Comparison of ENCODE assay signal across 1 cellular context in genomic region chr17:1515640-1516402, GRCh38.
TF ChIP-seq lines count a peak whose summit lies in the region.

No MANE protein-coding gene starts in this region.

TF ChIP-seq in HEK293, 187 proteins besides CTCF, POLR2A, EP300 and RAD21 (continued from another document and continues in another):
- no peak for TF ChIP-seq ELK4 (IDR thresholded peaks at IDR 0.05; ENCODE audit: borderline replicate concordance, low read depth, low read length)
- TF ChIP-seq ZSCAN18 (tag by site-specific recombination; IDR thresholded peaks at IDR 0.05): no peak
- TF ChIP-seq ZNF600 (tag by site-specific recombination; IDR thresholded peaks at IDR 0.05): 0 out of 2 replicates have a peak, but pooled peaks have one; percentile 20
- no peak for TF ChIP-seq ZNF76 (tag by site-specific recombination; IDR thresholded peaks at IDR 0.05; ENCODE audit: borderline replicate concordance, low read depth)
- no peak for TF ChIP-seq SP2 (tag by site-specific recombination; IDR thresholded peaks at IDR 0.05)
- TF ChIP-seq ZNF596 (tag by site-specific recombination; IDR thresholded peaks at IDR 0.05): no peak
- TF ChIP-seq ZNF747 (tag by site-specific recombination; IDR thresholded peaks at IDR 0.05): no peak
- TF ChIP-seq ZNF660 (tag by site-specific recombination; IDR thresholded peaks at IDR 0.05): 0 out of 2 replicates have a peak, but pooled peaks have one; percentile 23
- TF ChIP-seq ZNF112 (tag by site-specific recombination; IDR thresholded peaks at IDR 0.05): no peak
- peak; percentile 53 for TF ChIP-seq ZNF335 (tag by site-specific recombination; conservative IDR thresholded peaks at IDR 0.05)
- peak; percentile 57 for TF ChIP-seq ZSCAN30 (tag by site-specific recombination; IDR thresholded peaks at IDR 0.05)
- no peak for TF ChIP-seq ZNF549 (tag by site-specific recombination; IDR thresholded peaks at IDR 0.05)
- no peak for TF ChIP-seq HOXC10 (CRISPR knock-in tag; IDR thresholded peaks at IDR 0.05)
- TF ChIP-seq ZNF10 (tag by site-specific recombination; IDR thresholded peaks at IDR 0.05): 0 out of 2 replicates have a peak, but pooled peaks have one; percentile 32
- TF ChIP-seq EGR2 (tag by site-specific recombination; IDR thresholded peaks at IDR 0.05; ENCODE audit: low read depth): 0 out of 2 replicates have a peak, but pooled peaks have one; percentile 20
- no peak for TF ChIP-seq ZNF202 (tag by site-specific recombination; IDR thresholded peaks at IDR 0.05; ENCODE audit: borderline replicate concordance)
- no peak for TF ChIP-seq ZNF776 (tag by site-specific recombination; IDR thresholded peaks at IDR 0.05; ENCODE audit: borderline replicate concordance)
- TF ChIP-seq ZNF248 (tag by site-specific recombination; IDR thresholded peaks at IDR 0.05): no peak
- 0 out of 2 replicates have a peak, but pooled peaks have one; percentile 30 for TF ChIP-seq ZNF777 (tag by site-specific recombination; IDR thresholded peaks at IDR 0.05; ENCODE audit: borderline replicate concordance)
- TF ChIP-seq SETDB1 (IDR thresholded peaks at IDR 0.05; ENCODE audit: insufficient read length, low read length): no peak
- no peak for TF ChIP-seq GLIS2 (tag by site-specific recombination; IDR thresholded peaks at IDR 0.05)
- peak; percentile 67 for TF ChIP-seq ZFHX2 (tag by site-specific recombination; conservative IDR thresholded peaks at IDR 0.05)
- no peak for TF ChIP-seq ZNF48 (tag by site-specific recombination; IDR thresholded peaks at IDR 0.05)
- no peak for TF ChIP-seq ZNF513 (tag by site-specific recombination; IDR thresholded peaks at IDR 0.05)
- no peak for TF ChIP-seq ZNF394 (tag by site-specific recombination; IDR thresholded peaks at IDR 0.05; ENCODE audit: borderline replicate concordance)
- no peak for TF ChIP-seq ZNF423 (tag by site-specific recombination; IDR thresholded peaks at IDR 0.05)
- no peak for TF ChIP-seq ZNF433 (tag by site-specific recombination; IDR thresholded peaks at IDR 0.05; ENCODE audit: low read depth)
- no peak for TF ChIP-seq ZFP3 (tag by site-specific recombination; IDR thresholded peaks at IDR 0.05; ENCODE audit: low read depth)
- TF ChIP-seq ZNF18 (tag by site-specific recombination; IDR thresholded peaks at IDR 0.05): no peak; the same call in 1 of the 2 replicates
- no peak for TF ChIP-seq PBX3 (CRISPR knock-in tag; IDR thresholded peaks at IDR 0.05)
- TF ChIP-seq ZNF140 (tag by site-specific recombination; IDR thresholded peaks at IDR 0.05): no peak
- TF ChIP-seq ZNF488 (tag by site-specific recombination; IDR thresholded peaks at IDR 0.05): no peak
- TF ChIP-seq ZNF571 (tag by site-specific recombination; IDR thresholded peaks at IDR 0.05): no peak
- TF ChIP-seq ZBTB17 (tag by site-specific recombination; IDR thresholded peaks at IDR 0.05): peak; percentile 46
- TF ChIP-seq ZSCAN5A (tag by site-specific recombination; IDR thresholded peaks at IDR 0.05): no peak
- TF ChIP-seq ZFP41 (tag by site-specific recombination; IDR thresholded peaks at IDR 0.05; ENCODE audit: borderline replicate concordance): no peak
- TF ChIP-seq ZNF792 (tag by site-specific recombination; IDR thresholded peaks at IDR 0.05): no peak
- no peak for TF ChIP-seq OVOL3 (tag by site-specific recombination; IDR thresholded peaks at IDR 0.05)
- no peak for TF ChIP-seq ZNF518A (tag by site-specific recombination; conservative IDR thresholded peaks at IDR 0.05; ENCODE audit: low read depth)
- TF ChIP-seq ZNF830 (tag by site-specific recombination; IDR thresholded peaks at IDR 0.05; ENCODE audit: low read depth): no peak
- TF ChIP-seq ZBTB8A (tag by site-specific recombination; IDR thresholded peaks at IDR 0.05): no peak; the same call in 1 of the 2 replicates
- TF ChIP-seq IKZF3 (tag by site-specific recombination; IDR thresholded peaks at IDR 0.05): peak; percentile 23
- no peak for TF ChIP-seq PRDM2 (tag by site-specific recombination; IDR thresholded peaks at IDR 0.05; ENCODE audit: borderline replicate concordance)
